11 cellular contexts compared by ENCODE assay signal in genomic region chr1:8015809-8016165, GRCh38. TPM values are rescaled to one million over a fixed set of nuclear protein-coding genes. Genes with fewer than 3 reads are reported as not detected.
DNase-seq lines count a peak whose midpoint lies in the region; ATAC-seq and TF ChIP-seq lines count a peak whose summit lies in the region.
"Had no signal": no experiment of that assay in that cellular context is flagged by ENCODE, and none has a peak within 500 bp of the region (broad histone marks: within the 10 kb centered on the region; RNA-seq: fewer than 3 reads in every experiment).

No MANE protein-coding gene starts in this region.

- H3K4me1 Mint-ChIP-seq in glutamatergic neuron (ENCODE audit: low read depth, unreplicated experiment) = peaks cover 5% of the 10 kb centered on the region

- H3K27me3 ChIP-seq in Peyer's patch (no peaks in the 10 kb centered on the region), tibial nerve (no peaks in the 10 kb centered on the region)

- H3K4me3 ChIP-seq in Peyer's patch (no peak overlapping the region), tibial nerve (no peak overlapping the region)

- peak overlapping the region in 3 of 4 donors; percentile 38 to 52 (median 40) for H3K27ac ChIP-seq in Peyer's patch
- H3K27ac ChIP-seq in epithelial cell of prostate = peak overlapping the region; percentile 96
- peak overlapping the region in 3 of 4 donors; percentile 15 to 67 (median 62) for H3K27ac ChIP-seq in tibial nerve

- WGBS in tibial nerve, 2 donors = 48 to 51% methylated on average over 2 of the region's 2 CpGs

- no peaks in the 10 kb centered on the region for H3K27me3 Mint-ChIP-seq in glutamatergic neuron (ENCODE audit: unreplicated experiment)

- no peak overlapping the region for H3K4me3 Mint-ChIP-seq in glutamatergic neuron (ENCODE audit: unreplicated experiment)
- H3K4me3 Mint-ChIP-seq: T-helper 1 cell treated with Interleukin-12 subunit alpha and Interleukin-12 subunit beta and Interleukin-4 antibody, amounts not matched to agents 30 μg/mL and 1 μg/mL, for 36 hours had no signal

- H3K4me1 ChIP-seq in Peyer's patch (peaks cover 0 to 39% (median 0%) of the 10 kb centered on the region in 4 donors), tibial nerve (peaks cover 4 to 66% (median 33%) of the 10 kb centered on the region in 4 donors)

- H3K36me3 Mint-ChIP-seq in glutamatergic neuron (ENCODE audit: unreplicated experiment) = no peaks in the 10 kb centered on the region

- TF ChIP-seq CTCF in Peyer's patch (IDR thresholded peaks at IDR 0.05) (no peak), tibial nerve (IDR thresholded peaks at IDR 0.05) (no peak), glutamatergic neuron (IDR thresholded peaks at IDR 0.05; ENCODE audit: partially characterized antibody, unreplicated experiment) (no peak)

- peak in 1 of 2 donors; percentile 14 for TF ChIP-seq EP300 in tibial nerve (IDR thresholded peaks at IDR 0.05)

- DNase-seq in Peyer's patch (no peak), epithelial cell of prostate (ENCODE audit: low read depth, low spot score) (no peak), midbrain (lab: John Stamatoyannopoulos, UW) (peak; percentile 48), tibial nerve (ENCODE audit: low spot score in 2 of 2) (peak in 1 of 2 donors; percentile 53), glutamatergic neuron (no peak)
- no peak for DNase-seq in activated T-cell treated with anti-CD3 and anti-CD28 coated beads, Interleukin-2, amount 50 U/mL, for 1 hour
- DNase-seq: activated T-cell treated with anti-CD3 and anti-CD28 coated beads, Interleukin-2, amount 50 U/mL, for 48 hours; EL; stimulated activated CD4-positive, alpha-beta T cell treated with anti-CD3 and anti-CD28 coated beads, Interleukin-2, amount 100 ng/mL, for 24 hours had no signal

- H3K27ac Mint-ChIP-seq in glutamatergic neuron (ENCODE audit: unreplicated experiment) = no peak overlapping the region
- H3K27ac Mint-ChIP-seq: T-helper 1 cell treated with Interleukin-12 subunit alpha and Interleukin-12 subunit beta and Interleukin-4 antibody, amounts not matched to agents 30 μg/mL and 1 μg/mL, for 36 hours had no signal

- H3K9me3 Mint-ChIP-seq in glutamatergic neuron (ENCODE audit: unreplicated experiment) = no peaks in the 10 kb centered on the region
- H3K9me3 Mint-ChIP-seq: T-helper 1 cell treated with Interleukin-12 subunit alpha and Interleukin-12 subunit beta and Interleukin-4 antibody, amounts not matched to agents 30 μg/mL and 1 μg/mL, for 36 hours had no signal

- H3K36me3 ChIP-seq in Peyer's patch (peaks cover 0 to 38% (median 0%) of the 10 kb centered on the region in 3 donors), tibial nerve (peaks cover 0 to 37% (median 0%) of the 10 kb centered on the region in 3 donors)

- TF ChIP-seq POLR2A in Peyer's patch (IDR thresholded peaks at IDR 0.05) (no peak), tibial nerve (IDR thresholded peaks at IDR 0.05) (no peak)

- no peaks in the 10 kb centered on the region for H3K9me3 ChIP-seq in Peyer's patch
- no peaks in the 10 kb centered on the region for H3K9me3 ChIP-seq in tibial nerve

- no peak for ATAC-seq in HG03457 (IDR thresholded peaks at IDR 0.05; ENCODE audit: unreplicated experiment)

RNA-seq across cellular contexts. Expression of gene ERRFI1, which starts 10.3 kb away (rescaled TPM):
- total RNA-seq in Peyer's patch = 10 to 100 TPM; 26.4 to 96.8 (median 61.2) TPM
- 100 to 1,000 TPM in 2 of 4 donors, 10 to 100 TPM in 2; 63.9 to 152 (median 95.9) TPM for total RNA-seq in tibial nerve
- 11.8 TPM for total RNA-seq in glutamatergic neuron (ENCODE audit: unreplicated experiment)

RNA-seq across cellular contexts. Expression of gene PARK7, which starts 54.3 kb away (rescaled TPM):
- total RNA-seq in Peyer's patch = 10 to 100 TPM; 48.2 to 85.8 (median 73.5) TPM
- total RNA-seq in tibial nerve = 100 to 1,000 TPM; 161 to 216 (median 191) TPM
- 196 TPM for total RNA-seq in glutamatergic neuron (ENCODE audit: unreplicated experiment)

Comparison
In these comparisons a context has a peak if more than half of its experiments do, and no peak if none do; other contexts are left out.
1. H3K27ac ChIP-seq: peak in every context shown above with its lines; median percentile 96 in epithelial cell of prostate; 62 in tibial nerve; 40 in Peyer's patch.